8 cellular contexts compared by ENCODE assay signal in the genomic region with DNA sequence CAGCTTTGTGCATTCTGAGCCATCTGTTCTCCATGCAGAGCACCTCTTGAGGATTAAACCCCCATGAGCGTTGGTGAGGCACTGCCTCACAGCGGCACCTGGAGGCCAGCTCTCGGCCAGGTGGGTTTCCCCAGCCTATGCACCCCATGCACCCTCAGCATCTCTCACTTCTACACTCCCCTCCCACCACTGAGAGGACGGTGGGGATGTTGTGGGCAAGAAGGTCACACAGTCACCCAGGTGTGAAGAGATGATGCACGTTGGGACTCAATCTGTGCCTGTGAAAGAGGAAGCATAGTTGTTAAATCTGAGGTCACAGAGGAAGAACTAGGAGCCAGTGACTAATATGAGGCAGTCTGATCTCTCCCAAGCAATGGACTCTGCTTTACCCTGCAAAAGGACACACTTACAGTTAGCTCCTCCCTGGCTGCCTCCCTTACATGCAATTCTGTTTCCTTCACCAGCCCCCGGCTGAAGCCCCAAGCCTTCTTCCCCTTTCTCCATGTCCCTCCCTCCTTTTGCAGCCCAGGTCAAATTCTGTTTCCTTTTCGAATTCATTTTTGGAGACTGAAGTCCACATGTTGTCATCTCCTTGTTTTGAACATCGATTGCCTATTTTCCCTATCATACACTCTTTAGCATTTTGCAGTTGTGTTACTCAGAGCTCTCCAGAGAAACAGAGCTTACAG. TPM values are rescaled to one million over a fixed set of nuclear protein-coding genes. Genes with fewer than 3 reads are reported as not detected.
DNase-seq lines count a peak whose midpoint lies in the region; ATAC-seq and TF ChIP-seq lines count a peak whose summit lies in the region.

No MANE protein-coding gene starts in this region.

- TF ChIP-seq CTCF in right atrium auricular region (IDR thresholded peaks at IDR 0.05): no peak
- TF ChIP-seq CTCF in spleen (IDR thresholded peaks at IDR 0.05 in 8 of 11, conservative IDR thresholded peaks at IDR 0.05 in 3 of 11): peak in 6 of 11 experiments; percentile 9 to 32 (median 22)
- TF ChIP-seq CTCF in progenitor cell of endocrine pancreas (IDR thresholded peaks at IDR 0.05; ENCODE audit: unreplicated experiment): no peak
- TF ChIP-seq CTCF in Caco-2 (IDR thresholded peaks at IDR 0.05; ENCODE audit: insufficient read depth in 1 of 2, low read depth in 1 of 2, low read length in 1 of 2, severe bottlenecking in 1 of 2, unreplicated experiment in 1 of 2): no peak

- H3K36me3 Mint-ChIP-seq in activated CD4-positive, alpha-beta memory T cell treated with anti-CD3 and anti-CD28 coated beads, Interleukin-2, amount 10 ng/mL, durations not matched to agents 7 days and 5 days (ENCODE audit: low read depth): no peaks in the 10 kb centered on the region
- H3K36me3 Mint-ChIP-seq in progenitor cell of endocrine pancreas (ENCODE audit: insufficient read depth): no peaks in the 10 kb centered on the region
- H3K36me3 Mint-ChIP-seq in Caco-2 (ENCODE audit: insufficient read depth, unreplicated experiment): no peaks in the 10 kb centered on the region

- intact Hi-C loops in Right ventricle myocardium superior (cut with DNase I) (no loop called here), spleen (cut with DNase I; ENCODE audit: low total_unique reads) (no loop called here), Caco-2 (cut with micrococcal nuclease; ENCODE audit: unreplicated experiment) (no loop called here)

- H3K9me3 ChIP-seq in right atrium auricular region: peaks cover 0 to 7% of the 10 kb centered on the region in 2 donors
- no peaks in the 10 kb centered on the region for H3K9me3 ChIP-seq in spleen
- no peaks in the 10 kb centered on the region for H3K9me3 ChIP-seq in SJCRH30 (replicated peaks)
- H3K9me3 ChIP-seq in Caco-2: no peaks in the 10 kb centered on the region

- H3K4me1 Mint-ChIP-seq in activated CD4-positive, alpha-beta memory T cell treated with anti-CD3 and anti-CD28 coated beads, Interleukin-2, amount 10 ng/mL, durations not matched to agents 7 days and 5 days: peaks cover 7% of the 10 kb centered on the region
- H3K4me1 Mint-ChIP-seq in progenitor cell of endocrine pancreas (ENCODE audit: low read depth) (peaks cover 3% of the 10 kb centered on the region), Caco-2 (ENCODE audit: low read depth, unreplicated experiment) (no peaks in the 10 kb centered on the region)

- ATAC-seq in Right ventricle myocardium superior (ENCODE audit: poor library complexity) (peak; percentile 68), HG03064 (IDR thresholded peaks at IDR 0.05; ENCODE audit: low read depth, unreplicated experiment) (peak; percentile 91)

- no peaks in the 10 kb centered on the region for H3K27me3 Mint-ChIP-seq in activated CD4-positive, alpha-beta memory T cell treated with anti-CD3 and anti-CD28 coated beads, Interleukin-2, amount 10 ng/mL, durations not matched to agents 7 days and 5 days
- H3K27me3 Mint-ChIP-seq in progenitor cell of endocrine pancreas (peaks cover 14% of the 10 kb centered on the region), Caco-2 (ENCODE audit: insufficient read depth, unreplicated experiment) (no peaks in the 10 kb centered on the region)

- H3K4me3 ChIP-seq in right atrium auricular region (no peak overlapping the region), spleen (no peak overlapping the region), SJCRH30 (no peak overlapping the region), Caco-2 (ENCODE audit: low read depth, low read length) (no peak overlapping the region)

- DNase-seq in Right ventricle myocardium superior: no peak
- no peak for DNase-seq in right atrium auricular region (ENCODE audit: low spot score)
- DNase-seq in activated CD4-positive, alpha-beta memory T cell treated with anti-CD3 and anti-CD28 coated beads, Interleukin-2, amount 10 ng/mL, durations not matched to agents 7 days and 5 days: peak; percentile 36
- DNase-seq in spleen: peak; percentile 86
- DNase-seq in progenitor cell of endocrine pancreas (ENCODE audit: low spot score, unreplicated experiment): no peak
- DNase-seq in SJCRH30: no peak
- DNase-seq in Caco-2: no peak

- no peak overlapping the region for H3K4me3 Mint-ChIP-seq in activated CD4-positive, alpha-beta memory T cell treated with anti-CD3 and anti-CD28 coated beads, Interleukin-2, amount 10 ng/mL, durations not matched to agents 7 days and 5 days
- H3K4me3 Mint-ChIP-seq in progenitor cell of endocrine pancreas (ENCODE audit: low read depth) (no peak overlapping the region), Caco-2 (ENCODE audit: unreplicated experiment) (no peak overlapping the region)

- H3K27ac ChIP-seq in right atrium auricular region: no peak overlapping the region
- peak overlapping the region in 3 of 8 donors; percentile 34 to 59 (median 56) for H3K27ac ChIP-seq in spleen
- H3K27ac ChIP-seq in SJCRH30: no peak overlapping the region

- TF ChIP-seq POLR2A in spleen (IDR thresholded peaks at IDR 0.05): no peak

- no peaks in the 10 kb centered on the region for H3K4me1 ChIP-seq in right atrium auricular region
- H3K4me1 ChIP-seq in spleen: peaks cover 7 to 29% (median 26%) of the 10 kb centered on the region in 6 donors
- H3K4me1 ChIP-seq in SJCRH30: peaks cover 11% of the 10 kb centered on the region; the same call in 1 of the 2 replicates
- H3K4me1 ChIP-seq in Caco-2: no peaks in the 10 kb centered on the region

- H3K27ac Mint-ChIP-seq in activated CD4-positive, alpha-beta memory T cell treated with anti-CD3 and anti-CD28 coated beads, Interleukin-2, amount 10 ng/mL, durations not matched to agents 7 days and 5 days: no peak overlapping the region
- H3K27ac Mint-ChIP-seq in progenitor cell of endocrine pancreas (no peak overlapping the region), Caco-2 (ENCODE audit: unreplicated experiment) (no peak overlapping the region)

- H3K36me3 ChIP-seq in right atrium auricular region: no peaks in the 10 kb centered on the region
- no peaks in the 10 kb centered on the region for H3K36me3 ChIP-seq in spleen
- H3K36me3 ChIP-seq in SJCRH30: no peaks in the 10 kb centered on the region
- no peaks in the 10 kb centered on the region for H3K36me3 ChIP-seq in Caco-2 (ENCODE audit: control insufficient read depth, insufficient read depth, low read length)

- no peaks in the 10 kb centered on the region for H3K9me3 Mint-ChIP-seq in activated CD4-positive, alpha-beta memory T cell treated with anti-CD3 and anti-CD28 coated beads, Interleukin-2, amount 10 ng/mL, durations not matched to agents 7 days and 5 days
- no peaks in the 10 kb centered on the region for H3K9me3 Mint-ChIP-seq in progenitor cell of endocrine pancreas (ENCODE audit: low read depth)
- no peaks in the 10 kb centered on the region for H3K9me3 Mint-ChIP-seq in Caco-2 (ENCODE audit: unreplicated experiment)

- H3K27me3 ChIP-seq in right atrium auricular region: no peaks in the 10 kb centered on the region
- H3K27me3 ChIP-seq in spleen (replicated peaks in 1 of 7): peaks cover 0 to 20% (median 0%) of the 10 kb centered on the region in 7 donors
- no peaks in the 10 kb centered on the region for H3K27me3 ChIP-seq in SJCRH30
- no peaks in the 10 kb centered on the region for H3K27me3 ChIP-seq in Caco-2 (replicated peaks; ENCODE audit: control insufficient read depth, insufficient read depth, low read length)

- POLR2A ChIA-PET in activated CD4-positive, alpha-beta memory T cell treated with anti-CD3 and anti-CD28 coated beads, Interleukin-2, amount 10 ng/mL, durations not matched to agents 7 days and 5 days (lab: Charles Lee): interaction anchor here (1.0 to 1.6 kb wide), 3 partner anchors 29 to 69 kb away, joined by 3 to 7 read pairs (median 3); a partner anchor contains a TSS
- POLR2A ChIA-PET in Caco-2 (lab: Charles Lee): no interaction called here

- 25 to 31% (median 29%) methylated on average over 8 of the region's 8 CpGs for WGBS in spleen, 5 donors

- CTCF ChIA-PET in activated CD4-positive, alpha-beta memory T cell treated with anti-CD3 and anti-CD28 coated beads, Interleukin-2, amount 10 ng/mL, durations not matched to agents 7 days and 5 days (lab: Charles Lee): interaction anchor here (0.8 to 1.3 kb wide), 2 partner anchors 43 to 49 kb away, joined by 3 read pairs; no protein-coding TSS in a partner anchor
- CTCF ChIA-PET in Caco-2 (lab: Charles Lee): no interaction called here

- no TSS peak for BruUV-seq in Caco-2 (replicated peaks; lab: Mats Ljungman, UMichigan)

RNA-seq across cellular contexts. Expression of a gene that starts 58.5 kb away (rescaled TPM):
- 1.5 TPM for total RNA-seq in Right ventricle myocardium superior
- total RNA-seq in right atrium auricular region: 1 to 10 TPM in 1 of 2 donors, under 1 TPM in 1; 0.78 to 2.8 TPM
- 10 to 100 TPM; 28.9 to 29.9 TPM for total RNA-seq in activated CD4-positive, alpha-beta memory T cell treated with anti-CD3 and anti-CD28 coated beads, Interleukin-2, amount 10 ng/mL, durations not matched to agents 7 days and 5 days
- 10 to 100 TPM in 6 of 7 donors, 1 to 10 TPM in 1; 8.2 to 17.9 (median 13.7) TPM for total RNA-seq in spleen
- 1 to 10 TPM; 1.3 to 2.5 (median 1.7) TPM for polyA plus RNA-seq in spleen
- total RNA-seq in progenitor cell of endocrine pancreas: 14.2 and 16.7 TPM in 2 replicates
- 41.5 and 44.8 TPM in 2 replicates for total RNA-seq in SJCRH30 (2014; rRNA removed; shearing (Covaris generic))
- total RNA-seq in Caco-2 (2022): 1.8 and 1.9 TPM in 2 replicates

Comparison
In these comparisons a context has a peak if more than half of its experiments do, and no peak if none do; other contexts are left out.
1. DNase-seq: peak in activated CD4-positive, alpha-beta memory T cell treated with anti-CD3 and anti-CD28 coated beads, Interleukin-2, amount 10 ng/mL, durations not matched to agents 7 days and 5 days (single experiment) and spleen (single experiment); none in Right ventricle myocardium superior (single experiment), right atrium auricular region (single experiment), progenitor cell of endocrine pancreas (single experiment), SJCRH30 (0 of 2) and Caco-2 (0 of 2).
2. CTCF ChIP-seq: peak in spleen (6 of 11); none in right atrium auricular region (0 of 2), progenitor cell of endocrine pancreas (single experiment) and Caco-2 (0 of 2).